ENCODE assay signal across 15 cellular contexts in genomic region chr12:54932691-54933090, GRCh38. TPM values are rescaled to one million over a fixed set of nuclear protein-coding genes. Genes with fewer than 3 reads are reported as not detected.
DNase-seq lines count a peak whose midpoint lies in the region; ATAC-seq lines count a peak whose summit lies in the region.
"Had no signal": no experiment of that assay in that cellular context is flagged by ENCODE, and none has a peak within 500 bp of the region (broad histone marks: within the 10 kb centered on the region; RNA-seq: fewer than 3 reads in every experiment).

No MANE protein-coding gene starts in this region.

- H3K9me3 Mint-ChIP-seq in activated T-cell treated with anti-CD3 and anti-CD28 coated beads, Interleukin-2, amount 50 U/mL, for 24 hours = peaks cover 49% of the 10 kb centered on the region
- H3K9me3 Mint-ChIP-seq in activated naive CD8-positive, alpha-beta T cell treated with anti-CD3 and anti-CD28 coated beads, Interleukin-2, amount 50 U/mL, for 24 hours = peaks cover 44% of the 10 kb centered on the region

- no peak overlapping the region for H3K18ac ChIP-seq in trophoblast cell (ENCODE audit: low read length)

- no peak overlapping the region for H4K8ac ChIP-seq in trophoblast cell (ENCODE audit: low read depth, low read length)

- no peak overlapping the region for H2BK12ac ChIP-seq in trophoblast cell (ENCODE audit: low read length)

- no peak for ATAC-seq in activated naive CD8-positive, alpha-beta T cell treated with anti-CD3 and anti-CD28 coated beads, Interleukin-2, amount 50 U/mL, for 24 hours
- no peak for ATAC-seq in GM18502 (IDR thresholded peaks at IDR 0.05; ENCODE audit: poor library complexity, unreplicated experiment)
- ATAC-seq: gastrocnemius medialis, Right ventricle myocardium inferior had no signal

- H3K4me1 Mint-ChIP-seq in activated T-cell treated with anti-CD3 and anti-CD28 coated beads, Interleukin-2, amount 50 U/mL, for 24 hours (ENCODE audit: low read depth) = peaks cover 70% of the 10 kb centered on the region
- peaks cover 66% of the 10 kb centered on the region for H3K4me1 Mint-ChIP-seq in activated naive CD8-positive, alpha-beta T cell treated with anti-CD3 and anti-CD28 coated beads, Interleukin-2, amount 50 U/mL, for 24 hours
- H3K4me1 Mint-ChIP-seq: neural crest cell had no signal

- no peak for DNase-seq in activated T-cell treated with anti-CD3 and anti-CD28 coated beads, Interleukin-2, amount 50 U/mL, for 24 hours
- DNase-seq in activated T-cell treated with anti-CD3 and anti-CD28 coated beads, Interleukin-2, amount 50 U/mL, for 48 hours = no peak
- peak; percentile 73 for DNase-seq in NCI-H69 (lab: John Stamatoyannopoulos, UW)
- no peak for DNase-seq in activated naive CD8-positive, alpha-beta T cell treated with anti-CD3 and anti-CD28 coated beads, Interleukin-2, amount 50 U/mL, for 24 hours
- peak; percentile 20 to 47 for DNase-seq in trophoblast cell
- no peak for DNase-seq in D341Med (ENCODE audit: low spot score)
- no peak for DNase-seq in GM19240 (ENCODE audit: insufficient read length, low spot score)
- DNase-seq: activated CD4-positive, CD25-positive, alpha-beta regulatory T cell; activated gamma-delta T cell; gastrocnemius medialis; NCI-H187 treated with DMSO at 0.1 percent for 48 hours; stimulated activated CD4-positive, alpha-beta T cell treated with anti-CD3 and anti-CD28 coated beads, Interleukin-12 subunit alpha, Interleukin-12 subunit beta, amount 100 ng/mL, for 4 hours had no signal

- H3K27me3 ChIP-seq in trophoblast cell (ENCODE audit: insufficient read depth, low read length) = no peaks in the 10 kb centered on the region
- H3K27me3 ChIP-seq: gastrocnemius medialis had no signal

- no peak overlapping the region for H3K14ac ChIP-seq in trophoblast cell (ENCODE audit: low read length)

- H3K4ac ChIP-seq in trophoblast cell (ENCODE audit: low read depth, low read length) = no peak overlapping the region

- peaks cover 1% of the 10 kb centered on the region for H3K9me3 ChIP-seq in trophoblast cell (ENCODE audit: insufficient read depth, low read depth, low read length)
- H3K9me3 ChIP-seq: gastrocnemius medialis had no signal

- no peaks in the 10 kb centered on the region for H3K79me2 ChIP-seq in trophoblast cell (ENCODE audit: control insufficient read depth, insufficient read depth, low read length, poor library complexity)

- peak overlapping the region; percentile 95 for H3K27ac Mint-ChIP-seq in activated T-cell treated with anti-CD3 and anti-CD28 coated beads, Interleukin-2, amount 50 U/mL, for 24 hours
- peak overlapping the region; percentile 97 for H3K27ac Mint-ChIP-seq in activated naive CD8-positive, alpha-beta T cell treated with anti-CD3 and anti-CD28 coated beads, Interleukin-2, amount 50 U/mL, for 24 hours

- H3K4me3 Mint-ChIP-seq in activated T-cell treated with anti-CD3 and anti-CD28 coated beads, Interleukin-2, amount 50 U/mL, for 24 hours = no peak overlapping the region
- H3K4me3 Mint-ChIP-seq in activated naive CD8-positive, alpha-beta T cell treated with anti-CD3 and anti-CD28 coated beads, Interleukin-2, amount 50 U/mL, for 24 hours = no peak overlapping the region
- H3K4me3 Mint-ChIP-seq: neural crest cell had no signal

- H3K36me3 ChIP-seq in trophoblast cell (ENCODE audit: control insufficient read depth in 1 of 2, insufficient read depth in 2 of 2, low read length in 2 of 2) = no peaks in the 10 kb centered on the region
- H3K36me3 ChIP-seq: gastrocnemius medialis had no signal

- H3K4me2 ChIP-seq in trophoblast cell (ENCODE audit: low read length) = no peak overlapping the region

- no peak overlapping the region for H4K91ac ChIP-seq in trophoblast cell (ENCODE audit: low read depth, low read length)

- H4K12ac ChIP-seq in trophoblast cell (ENCODE audit: low read depth, low read length) = no peak overlapping the region

- no peak overlapping the region for H2AK5ac ChIP-seq in trophoblast cell (ENCODE audit: low read length)

- WGBS in trophoblast cell (ENCODE audit: extremely low coverage, insufficient coverage, insufficient read length) = no CpG with 5 or more reads among the region's 2 CpGs

- no peak overlapping the region for H3K27ac ChIP-seq in trophoblast cell (ENCODE audit: low read depth, low read length)
- H3K27ac ChIP-seq: gastrocnemius medialis had no signal

- no peaks in the 10 kb centered on the region for H3K4me1 ChIP-seq in trophoblast cell (ENCODE audit: control insufficient read depth in 1 of 2, insufficient read depth in 2 of 2, low read length in 2 of 2)
- H3K4me1 ChIP-seq: gastrocnemius medialis had no signal

- no peaks in the 10 kb centered on the region for H3K79me1 ChIP-seq in trophoblast cell (ENCODE audit: low read length)

- no peaks in the 10 kb centered on the region for H3K27me3 Mint-ChIP-seq in activated T-cell treated with anti-CD3 and anti-CD28 coated beads, Interleukin-2, amount 50 U/mL, for 24 hours
- H3K27me3 Mint-ChIP-seq in activated naive CD8-positive, alpha-beta T cell treated with anti-CD3 and anti-CD28 coated beads, Interleukin-2, amount 50 U/mL, for 24 hours = no peaks in the 10 kb centered on the region

- peaks cover 59% of the 10 kb centered on the region for H3K36me3 Mint-ChIP-seq in activated T-cell treated with anti-CD3 and anti-CD28 coated beads, Interleukin-2, amount 50 U/mL, for 24 hours (ENCODE audit: low read depth)
- peaks cover 45% of the 10 kb centered on the region for H3K36me3 Mint-ChIP-seq in activated naive CD8-positive, alpha-beta T cell treated with anti-CD3 and anti-CD28 coated beads, Interleukin-2, amount 50 U/mL, for 24 hours (ENCODE audit: low read depth)

- H2BK5ac ChIP-seq in trophoblast cell (ENCODE audit: low read depth, low read length, poor library complexity) = no peak overlapping the region

- no peak overlapping the region for H2AFZ ChIP-seq in trophoblast cell (ENCODE audit: insufficient read depth, low read length, poor library complexity)

- no peak overlapping the region for H3K9ac ChIP-seq in trophoblast cell (ENCODE audit: low read length)

- no peak overlapping the region for H3K4me3 ChIP-seq in trophoblast cell (ENCODE audit: low read depth, low read length)
- H3K4me3 ChIP-seq: gastrocnemius medialis had no signal

- no peak overlapping the region for H3K23ac ChIP-seq in trophoblast cell (ENCODE audit: low read length)

- no peak overlapping the region for H2BK120ac ChIP-seq in trophoblast cell (ENCODE audit: insufficient read depth, low read length, poor library complexity)

RNA-seq across cellular contexts. Expression of gene TESPA1, which starts 51.9 kb away (rescaled TPM):
- polyA plus RNA-seq in trophoblast cell (2013) = not detected in 2 replicates

Comparison
In these comparisons a context has a peak if more than half of its experiments do, and no peak if none do; other contexts are left out.
1. DNase-seq: peak in NCI-H69 (single experiment) and trophoblast cell (2 of 2); none in activated T-cell treated with anti-CD3 and anti-CD28 coated beads, Interleukin-2, amount 50 U/mL, for 24 hours (single experiment), activated T-cell treated with anti-CD3 and anti-CD28 coated beads, Interleukin-2, amount 50 U/mL, for 48 hours (0 of 2), activated naive CD8-positive, alpha-beta T cell treated with anti-CD3 and anti-CD28 coated beads, Interleukin-2, amount 50 U/mL, for 24 hours (single experiment), D341Med (single experiment) and GM19240 (single experiment).